ENCODE assay signal across 15 cellular contexts in genomic region chr6:115001726-115002436, GRCh38.
DNase-seq lines count a peak whose midpoint lies in the region; ATAC-seq and TF ChIP-seq lines count a peak whose summit lies in the region.
"Had no signal": no experiment of that assay in that cellular context is flagged by ENCODE, and none has a peak within 500 bp of the region (broad histone marks: within the 10 kb centered on the region; RNA-seq: fewer than 3 reads in every experiment).

No MANE protein-coding gene starts in this region.

- H3K36me3 Mint-ChIP-seq in activated T-cell treated with anti-CD3 and anti-CD28 coated beads, Interleukin-2, amount 50 U/mL, for 72 hours (ENCODE audit: insufficient read depth in 2 of 2), result peaks cover 4 to 7% of the 10 kb centered on the region in 2 donors
- no peaks in the 10 kb centered on the region for H3K36me3 Mint-ChIP-seq in activated T-cell treated with anti-CD3 and anti-CD28 coated beads, Interleukin-2, amount 50 U/mL, for 4 hours (ENCODE audit: insufficient read depth)
- no peaks in the 10 kb centered on the region for H3K36me3 Mint-ChIP-seq in IgD-negative memory B cell
- H3K36me3 Mint-ChIP-seq in activated T-helper 1 cell treated with anti-CD3 and anti-CD28 coated beads, Interleukin-12 subunit alpha, Interleukin-12 subunit beta, Interleukin-2, Interleukin-4 antibody, amounts not matched to agents 30 ng/mL and 10 ng/mL and 1 ng/mL, durations not matched to agents 14 hours and 24 hours and 36 hours (ENCODE audit: low read depth), result peaks cover 9% of the 10 kb centered on the region
- H3K36me3 Mint-ChIP-seq: immature natural killer cell, mesothelial cell of epicardium had no signal

- TF ChIP-seq POLR2A in ovary (IDR thresholded peaks at IDR 0.05), result no peak

- TF ChIP-seq EP300 in ovary (IDR thresholded peaks at IDR 0.05), result no peak

- no peaks in the 10 kb centered on the region for H3K27me3 ChIP-seq in ovary

- intact Hi-C loops in activated T-helper 1 cell treated with anti-CD3 and anti-CD28 coated beads, Interleukin-12 subunit alpha, Interleukin-12 subunit beta, Interleukin-2, Interleukin-4 antibody, amounts not matched to agents 30 ng/mL and 10 ng/mL and 1 ng/mL, durations not matched to agents 14 hours and 24 hours and 36 hours (cut with micrococcal nuclease), result no loop called here
- intact Hi-C loops in ovary (cut with DNase I), result no loop called here

- ATAC-seq in activated T-cell treated with anti-CD3 and anti-CD28 coated beads, Interleukin-2, amount 50 U/mL, for 72 hours (replicated peaks in 1 of 2), result peak; percentile 52
- ATAC-seq in activated T-cell treated with anti-CD3 and anti-CD28 coated beads, Interleukin-2, amount 50 U/mL, for 4 hours, result no peak
- peak; percentile 69 for ATAC-seq in stimulated activated naive CD8-positive, alpha-beta T cell treated with anti-CD3 and anti-CD28 coated beads, Interleukin-15, amount 100 ng/mL, for 72 hours

- H3K27me3 Mint-ChIP-seq in activated T-cell treated with anti-CD3 and anti-CD28 coated beads, Interleukin-2, amount 50 U/mL, for 72 hours (ENCODE audit: low read depth), result no peaks in the 10 kb centered on the region
- H3K27me3 Mint-ChIP-seq in activated T-cell treated with anti-CD3 and anti-CD28 coated beads, Interleukin-2, amount 50 U/mL, for 4 hours (ENCODE audit: low read depth), result no peaks in the 10 kb centered on the region
- H3K27me3 Mint-ChIP-seq in IgD-negative memory B cell, result no peaks in the 10 kb centered on the region
- no peaks in the 10 kb centered on the region for H3K27me3 Mint-ChIP-seq in activated T-helper 1 cell treated with anti-CD3 and anti-CD28 coated beads, Interleukin-12 subunit alpha, Interleukin-12 subunit beta, Interleukin-2, Interleukin-4 antibody, amounts not matched to agents 30 ng/mL and 10 ng/mL and 1 ng/mL, durations not matched to agents 14 hours and 24 hours and 36 hours (ENCODE audit: insufficient read depth)
- H3K27me3 Mint-ChIP-seq in stimulated activated naive CD8-positive, alpha-beta T cell treated with anti-CD3 and anti-CD28 coated beads, Interleukin-15, amount 100 ng/mL, for 72 hours, result no peaks in the 10 kb centered on the region

- peaks cover 24% of the 10 kb centered on the region for H3K4me1 Mint-ChIP-seq in activated T-cell treated with anti-CD3 and anti-CD28 coated beads, Interleukin-2, amount 50 U/mL, for 72 hours (ENCODE audit: low read depth)
- H3K4me1 Mint-ChIP-seq in activated T-cell treated with anti-CD3 and anti-CD28 coated beads, Interleukin-2, amount 50 U/mL, for 4 hours (ENCODE audit: low read depth), result peaks cover 4% of the 10 kb centered on the region
- peaks cover 1 to 11% (median 5%) of the 10 kb centered on the region in 3 donors for H3K4me1 Mint-ChIP-seq in IgD-negative memory B cell
- peaks cover 20% of the 10 kb centered on the region for H3K4me1 Mint-ChIP-seq in activated T-helper 1 cell treated with anti-CD3 and anti-CD28 coated beads, Interleukin-12 subunit alpha, Interleukin-12 subunit beta, Interleukin-2, Interleukin-4 antibody, amounts not matched to agents 30 ng/mL and 10 ng/mL and 1 ng/mL, durations not matched to agents 14 hours and 24 hours and 36 hours (ENCODE audit: low read depth)
- H3K4me1 Mint-ChIP-seq in stimulated activated naive CD8-positive, alpha-beta T cell treated with anti-CD3 and anti-CD28 coated beads, Interleukin-15, amount 100 ng/mL, for 72 hours, result peaks cover 11% of the 10 kb centered on the region
- H3K4me1 Mint-ChIP-seq: immature natural killer cell had no signal

- H3K9me3 ChIP-seq in ovary, result no peaks in the 10 kb centered on the region

- peak in 1 of 2 donors; percentile 6 for DNase-seq in activated T-cell treated with anti-CD3 and anti-CD28 coated beads, Interleukin-2, amount 50 U/mL, for 72 hours
- DNase-seq in activated T-cell treated with anti-CD3 and anti-CD28 coated beads, Interleukin-2, amount 50 U/mL, for 4 hours, result no peak
- no peak for DNase-seq in activated T-helper 1 cell treated with anti-CD3 and anti-CD28 coated beads, Interleukin-12 subunit alpha, Interleukin-12 subunit beta, Interleukin-2, Interleukin-4 antibody, amounts not matched to agents 30 ng/mL and 10 ng/mL and 1 ng/mL, durations not matched to agents 14 hours and 24 hours and 36 hours (ENCODE audit: low spot score)
- peak in 1 of 2 donors; percentile 9 for DNase-seq in stimulated activated naive CD8-positive, alpha-beta T cell treated with anti-CD3 and anti-CD28 coated beads, Interleukin-15, amount 100 ng/mL, for 72 hours
- no peak for DNase-seq in AG08395 (ENCODE audit: low spot score)
- no peak for DNase-seq in ovary
- no peak for DNase-seq in NCI-H226
- DNase-seq: activated naive CD4-positive, alpha-beta T cell treated with anti-CD3 and anti-CD28 coated beads, Interleukin-2, amount 50 U/mL, for 16 hours; caudate nucleus; NCI-H2029; NCI-H82; SIG-M5 had no signal

- no peak for TF ChIP-seq CTCF in ovary (IDR thresholded peaks at IDR 0.05)

- peak overlapping the region; percentile 68 for H3K27ac Mint-ChIP-seq in activated T-cell treated with anti-CD3 and anti-CD28 coated beads, Interleukin-2, amount 50 U/mL, for 72 hours
- peak overlapping the region in 2 of 3 donors; percentile 39 to 90 for H3K27ac Mint-ChIP-seq in IgD-negative memory B cell
- peak overlapping the region; percentile 32 for H3K27ac Mint-ChIP-seq in activated T-helper 1 cell treated with anti-CD3 and anti-CD28 coated beads, Interleukin-12 subunit alpha, Interleukin-12 subunit beta, Interleukin-2, Interleukin-4 antibody, amounts not matched to agents 30 ng/mL and 10 ng/mL and 1 ng/mL, durations not matched to agents 14 hours and 24 hours and 36 hours
- H3K27ac Mint-ChIP-seq in stimulated activated naive CD8-positive, alpha-beta T cell treated with anti-CD3 and anti-CD28 coated beads, Interleukin-15, amount 100 ng/mL, for 72 hours, result peak overlapping the region in 1 of 2 donors; percentile 40
- H3K27ac Mint-ChIP-seq: mesothelial cell of epicardium had no signal

- H3K9me3 Mint-ChIP-seq in activated T-cell treated with anti-CD3 and anti-CD28 coated beads, Interleukin-2, amount 50 U/mL, for 72 hours, result peaks cover 7 to 8% of the 10 kb centered on the region in 2 donors
- H3K9me3 Mint-ChIP-seq in activated T-cell treated with anti-CD3 and anti-CD28 coated beads, Interleukin-2, amount 50 U/mL, for 4 hours, result no peaks in the 10 kb centered on the region
- H3K9me3 Mint-ChIP-seq in IgD-negative memory B cell, result peaks cover 0 to 6% (median 2%) of the 10 kb centered on the region in 3 donors
- peaks cover 39% of the 10 kb centered on the region for H3K9me3 Mint-ChIP-seq in activated T-helper 1 cell treated with anti-CD3 and anti-CD28 coated beads, Interleukin-12 subunit alpha, Interleukin-12 subunit beta, Interleukin-2, Interleukin-4 antibody, amounts not matched to agents 30 ng/mL and 10 ng/mL and 1 ng/mL, durations not matched to agents 14 hours and 24 hours and 36 hours
- H3K9me3 Mint-ChIP-seq in stimulated activated naive CD8-positive, alpha-beta T cell treated with anti-CD3 and anti-CD28 coated beads, Interleukin-15, amount 100 ng/mL, for 72 hours, result peaks cover 6 to 13% of the 10 kb centered on the region in 2 donors
- H3K9me3 Mint-ChIP-seq: mesothelial cell of epicardium had no signal

- no peak overlapping the region for H3K4me3 ChIP-seq in ovary

- H3K4me1 ChIP-seq in ovary (ENCODE audit: insufficient read depth), result no peaks in the 10 kb centered on the region

- no peak overlapping the region for H3K27ac ChIP-seq in ovary

- WGBS in ovary, 3 donors, result 79 to 87% (median 81%) methylated on average over 10 of the region's 10 CpGs

- no peaks in the 10 kb centered on the region for H3K36me3 ChIP-seq in ovary

- peak overlapping the region; percentile 31 to 59 for H3K4me3 Mint-ChIP-seq in activated T-cell treated with anti-CD3 and anti-CD28 coated beads, Interleukin-2, amount 50 U/mL, for 72 hours
- no peak overlapping the region for H3K4me3 Mint-ChIP-seq in activated T-cell treated with anti-CD3 and anti-CD28 coated beads, Interleukin-2, amount 50 U/mL, for 4 hours
- H3K4me3 Mint-ChIP-seq in IgD-negative memory B cell, result peak overlapping the region; percentile 34 to 90 (median 82)
- no peak overlapping the region for H3K4me3 Mint-ChIP-seq in activated T-helper 1 cell treated with anti-CD3 and anti-CD28 coated beads, Interleukin-12 subunit alpha, Interleukin-12 subunit beta, Interleukin-2, Interleukin-4 antibody, amounts not matched to agents 30 ng/mL and 10 ng/mL and 1 ng/mL, durations not matched to agents 14 hours and 24 hours and 36 hours
- no peak overlapping the region for H3K4me3 Mint-ChIP-seq in stimulated activated naive CD8-positive, alpha-beta T cell treated with anti-CD3 and anti-CD28 coated beads, Interleukin-15, amount 100 ng/mL, for 72 hours
- H3K4me3 Mint-ChIP-seq: mesothelial cell of epicardium had no signal

Comparison
In these comparisons a context has a peak if more than half of its experiments do, and no peak if none do; other contexts are left out.
1. ATAC-seq: peak in activated T-cell treated with anti-CD3 and anti-CD28 coated beads, Interleukin-2, amount 50 U/mL, for 72 hours (2 of 2) and stimulated activated naive CD8-positive, alpha-beta T cell treated with anti-CD3 and anti-CD28 coated beads, Interleukin-15, amount 100 ng/mL, for 72 hours (single experiment); none in activated T-cell treated with anti-CD3 and anti-CD28 coated beads, Interleukin-2, amount 50 U/mL, for 4 hours (0 of 2).
2. H3K4me3 Mint-ChIP-seq: peak in activated T-cell treated with anti-CD3 and anti-CD28 coated beads, Interleukin-2, amount 50 U/mL, for 72 hours (2 of 2) and IgD-negative memory B cell (4 of 4); none in activated T-cell treated with anti-CD3 and anti-CD28 coated beads, Interleukin-2, amount 50 U/mL, for 4 hours (single experiment), activated T-helper 1 cell treated with anti-CD3 and anti-CD28 coated beads, Interleukin-12 subunit alpha, Interleukin-12 subunit beta, Interleukin-2, Interleukin-4 antibody, amounts not matched to agents 30 ng/mL and 10 ng/mL and 1 ng/mL, durations not matched to agents 14 hours and 24 hours and 36 hours (single experiment) and stimulated activated naive CD8-positive, alpha-beta T cell treated with anti-CD3 and anti-CD28 coated beads, Interleukin-15, amount 100 ng/mL, for 72 hours (0 of 2).